ENCODE assay signal across 9 cellular contexts in the genomic region with DNA sequence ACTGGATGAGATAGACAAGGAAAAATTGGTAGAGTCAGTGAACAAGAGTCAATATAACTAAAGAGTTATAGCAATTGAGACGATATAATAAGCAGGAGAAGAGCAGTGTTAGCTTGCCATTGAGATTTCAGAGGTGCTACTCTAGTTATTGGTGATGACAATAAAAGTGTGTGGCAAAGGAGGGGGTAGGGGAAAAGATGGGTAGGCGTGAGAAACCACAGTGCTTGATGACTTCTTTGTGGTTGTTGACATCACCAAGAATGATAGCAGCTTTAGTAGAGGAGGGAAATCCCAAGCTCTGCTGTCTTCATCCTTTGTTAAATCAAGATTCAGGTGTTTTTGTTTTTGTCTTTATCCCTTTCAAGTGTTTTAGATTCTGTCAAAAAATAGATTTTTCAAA.
DNase-seq lines count a peak whose midpoint lies in the region; ATAC-seq and TF ChIP-seq lines count a peak whose summit lies in the region.
"Had no signal": no experiment of that assay in that cellular context is flagged by ENCODE, and none has a peak within 500 bp of the region (broad histone marks: within the 10 kb centered on the region; RNA-seq: fewer than 3 reads in every experiment).

No MANE protein-coding gene starts in this region.

- H3K9me3 Mint-ChIP-seq in osteocyte (ENCODE audit: unreplicated experiment): no peaks in the 10 kb centered on the region

- peak; percentile 86 for ATAC-seq in GM19467 (IDR thresholded peaks at IDR 0.05; ENCODE audit: unreplicated experiment)
- ATAC-seq in HG03520 (IDR thresholded peaks at IDR 0.05; ENCODE audit: unreplicated experiment): peak; percentile 88
- no peak for ATAC-seq in body of pancreas

- no peak for TF ChIP-seq POLR2A in body of pancreas (IDR thresholded peaks at IDR 0.05)

- no peaks in the 10 kb centered on the region for H3K4me1 Mint-ChIP-seq in osteocyte (ENCODE audit: unreplicated experiment)

- no peaks in the 10 kb centered on the region for H3K27me3 ChIP-seq in body of pancreas

- H3K27ac ChIP-seq in body of pancreas: no peak overlapping the region

- intact Hi-C loops in body of pancreas (cut with DNase I): no loop called here

- H3K9me3 ChIP-seq in body of pancreas: no peaks in the 10 kb centered on the region

- no peak overlapping the region for H3K4me3 Mint-ChIP-seq in osteocyte (ENCODE audit: unreplicated experiment)

- H3K27ac Mint-ChIP-seq in osteocyte (ENCODE audit: unreplicated experiment): no peak overlapping the region

- no peaks in the 10 kb centered on the region for H3K36me3 Mint-ChIP-seq in osteocyte (ENCODE audit: unreplicated experiment)
- H3K36me3 Mint-ChIP-seq: IgD-negative memory B cell had no signal

- WGBS in body of pancreas, 2 donors: 38 to 52% methylated on average over 2 of the region's 2 CpGs

- H3K4me1 ChIP-seq in body of pancreas: no peaks in the 10 kb centered on the region

- peaks cover 29% of the 10 kb centered on the region for H3K27me3 Mint-ChIP-seq in osteocyte (ENCODE audit: unreplicated experiment)
- H3K27me3 Mint-ChIP-seq: IgD-negative memory B cell had no signal

- H3K4me3 ChIP-seq in body of pancreas: no peak overlapping the region

- peak; percentile 35 for DNase-seq in activated T-helper 9 cell treated with anti-CD3 and anti-CD28 coated beads, Interleukin-2, amount 50 U/mL, for 16 hours (ENCODE audit: low read depth)
- DNase-seq in stimulated activated CD8-positive, alpha-beta memory T cell treated with anti-CD3 and anti-CD28 coated beads, Interleukin-12 subunit alpha, Interleukin-12 subunit beta, amount 100 ng/mL, for 4 hours (ENCODE audit: low read depth): peak; percentile 31
- DNase-seq in ureter (ENCODE audit: low spot score): no peak
- DNase-seq in body of pancreas: no peak
- no peak for DNase-seq in UCSD-AML1 (lab: John Stamatoyannopoulos, UW; ENCODE audit: unreplicated experiment)
- DNase-seq in osteocyte (ENCODE audit: extremely low spot score, unreplicated experiment): no peak

- no peaks in the 10 kb centered on the region for H3K36me3 ChIP-seq in body of pancreas (replicated peaks in 1 of 2; ENCODE audit: insufficient read depth in 1 of 2, low read depth in 2 of 2)

- TF ChIP-seq CTCF in body of pancreas (IDR thresholded peaks at IDR 0.05) (no peak), osteocyte (IDR thresholded peaks at IDR 0.05) (no peak)

Comparison
In these comparisons a context has a peak if more than half of its experiments do, and no peak if none do; other contexts are left out.
1. DNase-seq: peak in activated T-helper 9 cell treated with anti-CD3 and anti-CD28 coated beads, Interleukin-2, amount 50 U/mL, for 16 hours (single experiment) and stimulated activated CD8-positive, alpha-beta memory T cell treated with anti-CD3 and anti-CD28 coated beads, Interleukin-12 subunit alpha, Interleukin-12 subunit beta, amount 100 ng/mL, for 4 hours (single experiment); none in ureter (single experiment), body of pancreas (0 of 4), UCSD-AML1 (single experiment) and osteocyte (single experiment).